ENCODE assay signal across 1 cellular context in the genomic region with DNA sequence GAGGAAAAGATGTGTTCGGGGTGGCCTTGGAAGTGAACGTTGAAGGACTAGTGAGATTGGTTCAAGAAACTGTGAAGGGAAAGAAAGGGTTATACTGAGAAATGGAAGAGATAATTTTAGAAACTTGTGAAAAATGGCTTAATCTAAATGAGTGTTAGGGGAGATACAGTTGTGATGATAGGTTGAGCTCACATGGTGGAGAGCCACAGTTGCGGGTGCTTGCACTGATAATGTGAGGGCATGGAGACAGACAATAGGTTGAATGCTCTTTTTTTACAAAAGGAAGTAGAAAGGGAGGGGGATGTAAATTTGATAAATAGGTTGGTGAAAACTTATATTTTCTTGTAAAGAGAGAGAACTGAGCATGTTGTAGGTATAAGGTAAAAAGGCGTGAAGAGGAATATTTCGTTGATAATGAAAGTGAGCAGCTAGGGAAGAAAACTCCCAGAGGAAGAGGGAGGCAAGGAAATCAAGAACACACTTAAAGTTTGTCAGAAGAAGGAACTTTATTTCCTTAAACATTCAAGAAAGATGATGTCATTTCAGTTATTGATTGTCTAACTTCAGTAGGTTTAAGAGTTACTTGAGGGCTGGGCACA.
TF ChIP-seq lines count a peak whose summit lies in the region.

No MANE protein-coding gene starts in this region.

TF ChIP-seq in WTC11, 78 proteins besides CTCF, POLR2A, EP300 and RAD21:
- TF ChIP-seq, protein P1, sequence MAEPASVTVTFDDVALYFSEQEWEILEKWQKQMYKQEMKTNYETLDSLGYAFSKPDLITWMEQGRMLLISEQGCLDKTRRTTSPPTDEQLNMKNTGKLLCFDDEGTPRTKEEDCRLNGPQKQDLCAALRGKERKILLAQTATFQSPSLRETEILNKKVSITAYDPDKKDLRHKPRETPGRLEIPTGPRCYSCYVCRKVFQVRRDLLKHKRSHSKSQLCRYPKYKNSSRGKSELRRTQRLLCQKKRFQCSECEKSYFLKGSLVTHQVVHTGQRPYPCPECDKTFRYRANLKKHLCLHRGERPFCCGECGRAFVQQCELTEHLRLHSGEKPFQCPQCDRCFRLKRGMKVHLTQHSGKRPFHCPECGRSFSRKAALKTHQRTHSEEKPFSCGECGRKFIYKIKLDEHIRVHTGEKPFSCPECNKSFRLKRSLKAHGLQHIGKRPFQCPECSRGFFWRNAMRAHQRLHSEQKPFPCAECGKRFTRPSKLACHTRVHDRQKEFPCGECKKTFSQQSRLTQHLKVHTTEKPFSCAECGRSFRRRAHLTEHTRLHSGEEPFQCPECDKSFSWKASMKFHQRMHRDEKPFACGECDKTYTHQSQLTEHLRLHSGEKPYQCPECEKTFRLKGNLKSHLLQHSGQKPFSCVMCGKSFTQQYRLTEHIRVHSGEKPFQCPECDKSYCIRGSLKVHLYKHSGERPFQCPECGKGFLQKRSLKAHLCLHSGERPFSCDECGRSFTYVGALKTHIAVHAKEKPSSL (CRISPR knock-in tag; conservative IDR thresholded peaks at IDR 0.05): no peak
- TF ChIP-seq, protein P2, sequence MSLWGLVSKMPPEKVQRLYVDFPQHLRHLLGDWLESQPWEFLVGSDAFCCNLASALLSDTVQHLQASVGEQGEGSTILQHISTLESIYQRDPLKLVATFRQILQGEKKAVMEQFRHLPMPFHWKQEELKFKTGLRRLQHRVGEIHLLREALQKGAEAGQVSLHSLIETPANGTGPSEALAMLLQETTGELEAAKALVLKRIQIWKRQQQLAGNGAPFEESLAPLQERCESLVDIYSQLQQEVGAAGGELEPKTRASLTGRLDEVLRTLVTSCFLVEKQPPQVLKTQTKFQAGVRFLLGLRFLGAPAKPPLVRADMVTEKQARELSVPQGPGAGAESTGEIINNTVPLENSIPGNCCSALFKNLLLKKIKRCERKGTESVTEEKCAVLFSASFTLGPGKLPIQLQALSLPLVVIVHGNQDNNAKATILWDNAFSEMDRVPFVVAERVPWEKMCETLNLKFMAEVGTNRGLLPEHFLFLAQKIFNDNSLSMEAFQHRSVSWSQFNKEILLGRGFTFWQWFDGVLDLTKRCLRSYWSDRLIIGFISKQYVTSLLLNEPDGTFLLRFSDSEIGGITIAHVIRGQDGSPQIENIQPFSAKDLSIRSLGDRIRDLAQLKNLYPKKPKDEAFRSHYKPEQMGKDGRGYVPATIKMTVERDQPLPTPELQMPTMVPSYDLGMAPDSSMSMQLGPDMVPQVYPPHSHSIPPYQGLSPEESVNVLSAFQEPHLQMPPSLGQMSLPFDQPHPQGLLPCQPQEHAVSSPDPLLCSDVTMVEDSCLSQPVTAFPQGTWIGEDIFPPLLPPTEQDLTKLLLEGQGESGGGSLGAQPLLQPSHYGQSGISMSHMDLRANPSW (CRISPR knock-in tag; conservative IDR thresholded peaks at IDR 0.05; ENCODE audit: low read depth): no peak
- TF ChIP-seq, protein P3, sequence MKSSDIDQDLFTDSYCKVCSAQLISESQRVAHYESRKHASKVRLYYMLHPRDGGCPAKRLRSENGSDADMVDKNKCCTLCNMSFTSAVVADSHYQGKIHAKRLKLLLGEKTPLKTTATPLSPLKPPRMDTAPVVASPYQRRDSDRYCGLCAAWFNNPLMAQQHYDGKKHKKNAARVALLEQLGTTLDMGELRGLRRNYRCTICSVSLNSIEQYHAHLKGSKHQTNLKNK (CRISPR knock-in tag; IDR thresholded peaks at IDR 0.05): no peak
- TF ChIP-seq, protein P4, sequence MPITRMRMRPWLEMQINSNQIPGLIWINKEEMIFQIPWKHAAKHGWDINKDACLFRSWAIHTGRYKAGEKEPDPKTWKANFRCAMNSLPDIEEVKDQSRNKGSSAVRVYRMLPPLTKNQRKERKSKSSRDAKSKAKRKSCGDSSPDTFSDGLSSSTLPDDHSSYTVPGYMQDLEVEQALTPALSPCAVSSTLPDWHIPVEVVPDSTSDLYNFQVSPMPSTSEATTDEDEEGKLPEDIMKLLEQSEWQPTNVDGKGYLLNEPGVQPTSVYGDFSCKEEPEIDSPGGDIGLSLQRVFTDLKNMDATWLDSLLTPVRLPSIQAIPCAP (CRISPR knock-in tag; IDR thresholded peaks at IDR 0.05): no peak
- no peak for TF ChIP-seq GABPB1 (CRISPR knock-in tag; IDR thresholded peaks at IDR 0.05)
- no peak for TF ChIP-seq NFE2L1 (CRISPR knock-in tag; IDR thresholded peaks at IDR 0.05)
- TF ChIP-seq, protein P5, sequence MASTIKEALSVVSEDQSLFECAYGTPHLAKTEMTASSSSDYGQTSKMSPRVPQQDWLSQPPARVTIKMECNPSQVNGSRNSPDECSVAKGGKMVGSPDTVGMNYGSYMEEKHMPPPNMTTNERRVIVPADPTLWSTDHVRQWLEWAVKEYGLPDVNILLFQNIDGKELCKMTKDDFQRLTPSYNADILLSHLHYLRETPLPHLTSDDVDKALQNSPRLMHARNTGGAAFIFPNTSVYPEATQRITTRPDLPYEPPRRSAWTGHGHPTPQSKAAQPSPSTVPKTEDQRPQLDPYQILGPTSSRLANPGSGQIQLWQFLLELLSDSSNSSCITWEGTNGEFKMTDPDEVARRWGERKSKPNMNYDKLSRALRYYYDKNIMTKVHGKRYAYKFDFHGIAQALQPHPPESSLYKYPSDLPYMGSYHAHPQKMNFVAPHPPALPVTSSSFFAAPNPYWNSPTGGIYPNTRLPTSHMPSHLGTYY (CRISPR knock-in tag; IDR thresholded peaks at IDR 0.05): no peak
- TF ChIP-seq, protein P6, sequence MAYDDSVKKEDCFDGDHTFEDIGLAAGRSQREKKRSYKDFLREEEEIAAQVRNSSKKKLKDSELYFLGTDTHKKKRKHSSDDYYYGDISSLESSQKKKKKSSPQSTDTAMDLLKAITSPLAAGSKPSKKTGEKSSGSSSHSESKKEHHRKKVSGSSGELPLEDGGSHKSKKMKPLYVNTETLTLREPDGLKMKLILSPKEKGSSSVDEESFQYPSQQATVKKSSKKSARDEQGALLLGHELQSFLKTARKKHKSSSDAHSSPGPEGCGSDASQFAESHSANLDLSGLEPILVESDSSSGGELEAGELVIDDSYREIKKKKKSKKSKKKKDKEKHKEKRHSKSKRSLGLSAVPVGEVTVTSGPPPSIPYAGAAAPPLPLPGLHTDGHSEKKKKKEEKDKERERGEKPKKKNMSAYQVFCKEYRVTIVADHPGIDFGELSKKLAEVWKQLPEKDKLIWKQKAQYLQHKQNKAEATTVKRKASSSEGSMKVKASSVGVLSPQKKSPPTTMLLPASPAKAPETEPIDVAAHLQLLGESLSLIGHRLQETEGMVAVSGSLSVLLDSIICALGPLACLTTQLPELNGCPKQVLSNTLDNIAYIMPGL (CRISPR knock-in tag; IDR thresholded peaks at IDR 0.05): no peak
- no peak for TF ChIP-seq GTF2I (CRISPR knock-in tag; conservative IDR thresholded peaks at IDR 0.05)
